Comparison of ENCODE assay signal across 17 cellular contexts in the genomic region with DNA sequence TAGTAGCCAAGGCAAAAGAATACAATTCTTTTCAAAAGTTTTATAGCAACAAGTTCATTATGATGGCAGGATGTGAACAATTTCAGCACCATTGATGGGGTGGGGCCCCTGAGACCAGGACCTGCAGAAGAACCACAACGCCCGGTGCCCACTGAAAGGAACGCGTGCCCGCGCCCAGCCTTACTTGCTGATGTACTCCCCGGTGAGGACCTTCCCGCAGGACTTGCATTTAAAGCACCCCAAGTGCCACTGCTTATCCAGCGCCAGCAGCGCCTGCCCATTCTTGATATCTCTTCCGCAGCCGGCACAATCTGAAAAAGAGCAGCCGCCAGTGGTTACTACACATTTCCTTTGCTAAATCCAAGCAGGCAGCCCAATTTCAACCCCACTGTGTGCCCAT.
DNase-seq lines count a peak whose midpoint lies in the region; ATAC-seq and TF ChIP-seq lines count a peak whose summit lies in the region.
"Had no signal": no experiment of that assay in that cellular context is flagged by ENCODE, and none has a peak within 500 bp of the region (broad histone marks: within the 10 kb centered on the region; RNA-seq: fewer than 3 reads in every experiment).

No MANE protein-coding gene starts in this region.

- peaks cover 44% of the 10 kb centered on the region for H3K4me1 ChIP-seq in BLaER1

- no peak for ATAC-seq in activated CD4-positive, alpha-beta T cell treated with anti-CD3 and anti-CD28 coated beads for 36 hours
- ATAC-seq in activated CD8-positive, alpha-beta T cell treated with anti-CD3 and anti-CD28 coated beads for 36 hours = no peak
- no peak for ATAC-seq in GM18505 (IDR thresholded peaks at IDR 0.05; ENCODE audit: unreplicated experiment)

- H3K9me3 ChIP-seq in BLaER1 = no peaks in the 10 kb centered on the region

- H3K36me3 ChIP-seq in BLaER1 = no peaks in the 10 kb centered on the region

- CTCF ChIA-PET in activated CD4-positive, alpha-beta T cell treated with anti-CD3 and anti-CD28 coated beads for 36 hours (lab: Charles Lee) = interaction anchor here (1.3 to 9.3 kb wide), 6 partner anchors 9 to 239 kb away, joined by 3 to 79 read pairs (median 6); no protein-coding TSS in a partner anchor
- CTCF ChIA-PET in activated CD8-positive, alpha-beta T cell treated with anti-CD3 and anti-CD28 coated beads for 36 hours (lab: Charles Lee) = interaction anchor here (0.7 to 21.0 kb wide), 12 partner anchors 27 to 274 kb away, joined by 3 to 252 read pairs (median 6); a partner anchor contains a TSS
- CTCF ChIA-PET in Calu3 (lab: Charles Lee) = interaction anchor here (0.6 to 1.2 kb wide), 2 partner anchors 244 to 304 kb away, joined by 3 read pairs; no protein-coding TSS in a partner anchor

- no peak overlapping the region for H3K4me3 ChIP-seq in BLaER1
- H3K4me3 ChIP-seq: skin epidermis had no signal

- no peak for TF ChIP-seq CTCF in activated CD8-positive, alpha-beta T cell treated with anti-CD3 and anti-CD28 coated beads for 36 hours (IDR thresholded peaks at IDR 0.05)
- no peak for TF ChIP-seq CTCF in Calu3 (IDR thresholded peaks at IDR 0.05; ENCODE audit: unreplicated experiment)

- POLR2A ChIA-PET in activated CD4-positive, alpha-beta T cell treated with anti-CD3 and anti-CD28 coated beads for 36 hours (lab: Charles Lee) = no interaction called here
- POLR2A ChIA-PET in activated CD8-positive, alpha-beta T cell treated with anti-CD3 and anti-CD28 coated beads for 36 hours (lab: Charles Lee) = interaction anchor here (0.6 to 11.1 kb wide), 2 partner anchors 27 to 231 kb away, joined by 3 to 251 read pairs; no protein-coding TSS in a partner anchor

- peaks cover 12% of the 10 kb centered on the region for H3K27me3 ChIP-seq in BLaER1

- no peak for TF ChIP-seq POLR2A in GM18505 (IDR thresholded peaks at IDR 0.05; ENCODE audit: borderline replicate concordance, extremely low read depth, insufficient read depth, insufficient read length)

- H4K20me1 ChIP-seq in BLaER1 = no peaks in the 10 kb centered on the region

- H3K27ac Mint-ChIP-seq in activated CD4-positive, alpha-beta T cell treated with anti-CD3 and anti-CD28 coated beads for 36 hours = peak overlapping the region; percentile 2
- H3K27ac Mint-ChIP-seq in activated CD8-positive, alpha-beta T cell treated with anti-CD3 and anti-CD28 coated beads for 36 hours = peak overlapping the region; percentile 25
- H3K27ac Mint-ChIP-seq in activated T-helper 2 cell treated with anti-CD3 and anti-CD28 coated beads, Interferon-gamma antibody, Interleukin-2, Interleukin-4, amounts not matched to agents 10 μg/mL and 5 μg/mL and 100 μg/mL, durations not matched to agents 14 hours and 24 hours and 36 hours = no peak overlapping the region
- no peak overlapping the region for H3K27ac Mint-ChIP-seq in Calu3 (ENCODE audit: unreplicated experiment)
- H3K27ac Mint-ChIP-seq: type B pancreatic cell had no signal

- H3K4me3 Mint-ChIP-seq in activated CD4-positive, alpha-beta T cell treated with anti-CD3 and anti-CD28 coated beads for 36 hours = peak overlapping the region; percentile 19
- H3K4me3 Mint-ChIP-seq in activated CD8-positive, alpha-beta T cell treated with anti-CD3 and anti-CD28 coated beads for 36 hours = peak overlapping the region; percentile 59
- H3K4me3 Mint-ChIP-seq in activated T-helper 2 cell treated with anti-CD3 and anti-CD28 coated beads, Interferon-gamma antibody, Interleukin-2, Interleukin-4, amounts not matched to agents 10 μg/mL and 5 μg/mL and 100 μg/mL, durations not matched to agents 14 hours and 24 hours and 36 hours (ENCODE audit: low read depth) = no peak overlapping the region
- no peak overlapping the region for H3K4me3 Mint-ChIP-seq in Calu3 (ENCODE audit: low read depth, unreplicated experiment)
- H3K4me3 Mint-ChIP-seq: type B pancreatic cell had no signal

- no TSS peak for BruUV-seq in Calu3 (replicated peaks; lab: Mats Ljungman, UMichigan)

- no peak overlapping the region for H3K9ac ChIP-seq in BLaER1
- H3K9ac ChIP-seq: parathyroid adenoma had no signal

- H3K4me1 Mint-ChIP-seq in activated CD4-positive, alpha-beta T cell treated with anti-CD3 and anti-CD28 coated beads for 36 hours = peaks cover 62% of the 10 kb centered on the region
- peaks cover 51% of the 10 kb centered on the region for H3K4me1 Mint-ChIP-seq in activated CD8-positive, alpha-beta T cell treated with anti-CD3 and anti-CD28 coated beads for 36 hours (ENCODE audit: low read depth)
- H3K4me1 Mint-ChIP-seq in activated T-helper 2 cell treated with anti-CD3 and anti-CD28 coated beads, Interferon-gamma antibody, Interleukin-2, Interleukin-4, amounts not matched to agents 10 μg/mL and 5 μg/mL and 100 μg/mL, durations not matched to agents 14 hours and 24 hours and 36 hours (ENCODE audit: low read depth) = peaks cover 46% of the 10 kb centered on the region
- H3K4me1 Mint-ChIP-seq in Calu3 (ENCODE audit: low read depth, unreplicated experiment) = peaks cover 38% of the 10 kb centered on the region

- H3K27me3 Mint-ChIP-seq in activated CD4-positive, alpha-beta T cell treated with anti-CD3 and anti-CD28 coated beads for 36 hours = no peaks in the 10 kb centered on the region
- no peaks in the 10 kb centered on the region for H3K27me3 Mint-ChIP-seq in activated CD8-positive, alpha-beta T cell treated with anti-CD3 and anti-CD28 coated beads for 36 hours
- H3K27me3 Mint-ChIP-seq in activated T-helper 2 cell treated with anti-CD3 and anti-CD28 coated beads, Interferon-gamma antibody, Interleukin-2, Interleukin-4, amounts not matched to agents 10 μg/mL and 5 μg/mL and 100 μg/mL, durations not matched to agents 14 hours and 24 hours and 36 hours (ENCODE audit: low read depth) = no peaks in the 10 kb centered on the region
- H3K27me3 Mint-ChIP-seq in Calu3 (ENCODE audit: unreplicated experiment) = no peaks in the 10 kb centered on the region
- H3K27me3 Mint-ChIP-seq: type B pancreatic cell had no signal

- intact Hi-C loops in activated CD4-positive, alpha-beta T cell treated with anti-CD3 and anti-CD28 coated beads for 36 hours (cut with DNase I, micrococcal nuclease) = no loop called here
- intact Hi-C loops in activated CD8-positive, alpha-beta T cell treated with anti-CD3 and anti-CD28 coated beads for 36 hours (cut with micrococcal nuclease) = loop anchor here (5.0 to 10.0 kb wide), 3 partner anchors 245 to 377 kb away; a partner anchor contains a TSS
- intact Hi-C loops in activated T-helper 2 cell treated with anti-CD3 and anti-CD28 coated beads, Interferon-gamma antibody, Interleukin-2, Interleukin-4, amounts not matched to agents 10 μg/mL and 5 μg/mL and 100 μg/mL, durations not matched to agents 14 hours and 24 hours and 36 hours (cut with micrococcal nuclease) = loop anchor here (10.0 kb wide), 2 partner anchors 373 to 587 kb away; a partner anchor contains a TSS
- intact Hi-C loops in Calu3 (cut with micrococcal nuclease; ENCODE audit: unreplicated experiment) = loop anchor here (5.0 kb wide), 1 partner anchor 40 kb away; no protein-coding TSS in a partner anchor

- peak overlapping the region; percentile 34 for H3K4me2 ChIP-seq in BLaER1

- DNase-seq in activated CD4-positive, alpha-beta T cell treated with anti-CD3 and anti-CD28 coated beads for 36 hours = peak; percentile 46
- no peak for DNase-seq in activated CD4-positive, alpha-beta T cell treated with anti-CD3 and anti-CD28 coated beads for 1 hour
- peak; percentile 51 for DNase-seq in activated CD8-positive, alpha-beta T cell treated with anti-CD3 and anti-CD28 coated beads for 36 hours
- DNase-seq in mucosa of gallbladder (ENCODE audit: low spot score) = peak; percentile 12
- no peak for DNase-seq in activated T-helper 2 cell treated with anti-CD3 and anti-CD28 coated beads, Interferon-gamma antibody, Interleukin-2, Interleukin-4, amounts not matched to agents 10 μg/mL and 5 μg/mL and 100 μg/mL, durations not matched to agents 14 hours and 24 hours and 36 hours (ENCODE audit: low spot score)
- no peak for DNase-seq in Calu3
- DNase-seq: 8988T, amygdala, IMR-90, left colon, NCI-H187 treated with DMSO at 0.1 percent for 48 hours, NCI-H446 had no signal

- no peaks in the 10 kb centered on the region for H3K9me3 Mint-ChIP-seq in activated CD4-positive, alpha-beta T cell treated with anti-CD3 and anti-CD28 coated beads for 36 hours (ENCODE audit: low read depth)
- no peaks in the 10 kb centered on the region for H3K9me3 Mint-ChIP-seq in activated CD8-positive, alpha-beta T cell treated with anti-CD3 and anti-CD28 coated beads for 36 hours
- H3K9me3 Mint-ChIP-seq in activated T-helper 2 cell treated with anti-CD3 and anti-CD28 coated beads, Interferon-gamma antibody, Interleukin-2, Interleukin-4, amounts not matched to agents 10 μg/mL and 5 μg/mL and 100 μg/mL, durations not matched to agents 14 hours and 24 hours and 36 hours = no peaks in the 10 kb centered on the region
- no peaks in the 10 kb centered on the region for H3K9me3 Mint-ChIP-seq in Calu3 (ENCODE audit: low read depth, unreplicated experiment)
- H3K9me3 Mint-ChIP-seq: type B pancreatic cell had no signal

- H3K27ac ChIP-seq in BLaER1 = no peak overlapping the region
- H3K27ac ChIP-seq: parathyroid adenoma had no signal

- no peaks in the 10 kb centered on the region for H3K36me3 Mint-ChIP-seq in activated CD4-positive, alpha-beta T cell treated with anti-CD3 and anti-CD28 coated beads for 36 hours (ENCODE audit: low read depth)
- H3K36me3 Mint-ChIP-seq in activated CD8-positive, alpha-beta T cell treated with anti-CD3 and anti-CD28 coated beads for 36 hours (ENCODE audit: low read depth) = no peaks in the 10 kb centered on the region
- no peaks in the 10 kb centered on the region for H3K36me3 Mint-ChIP-seq in activated T-helper 2 cell treated with anti-CD3 and anti-CD28 coated beads, Interferon-gamma antibody, Interleukin-2, Interleukin-4, amounts not matched to agents 10 μg/mL and 5 μg/mL and 100 μg/mL, durations not matched to agents 14 hours and 24 hours and 36 hours (ENCODE audit: low read depth)
- H3K36me3 Mint-ChIP-seq in Calu3 (ENCODE audit: insufficient read depth, unreplicated experiment) = peaks cover 5% of the 10 kb centered on the region
- H3K36me3 Mint-ChIP-seq: type B pancreatic cell had no signal

Comparison
In these comparisons a context has a peak if more than half of its experiments do, and no peak if none do; other contexts are left out.
1. DNase-seq: peak in activated CD4-positive, alpha-beta T cell treated with anti-CD3 and anti-CD28 coated beads for 36 hours (single experiment), activated CD8-positive, alpha-beta T cell treated with anti-CD3 and anti-CD28 coated beads for 36 hours (single experiment) and mucosa of gallbladder (single experiment); none in activated CD4-positive, alpha-beta T cell treated with anti-CD3 and anti-CD28 coated beads for 1 hour (single experiment), activated T-helper 2 cell treated with anti-CD3 and anti-CD28 coated beads, Interferon-gamma antibody, Interleukin-2, Interleukin-4, amounts not matched to agents 10 μg/mL and 5 μg/mL and 100 μg/mL, durations not matched to agents 14 hours and 24 hours and 36 hours (single experiment) and Calu3 (single experiment).
2. H3K27ac Mint-ChIP-seq: peak in activated CD4-positive, alpha-beta T cell treated with anti-CD3 and anti-CD28 coated beads for 36 hours (single experiment) and activated CD8-positive, alpha-beta T cell treated with anti-CD3 and anti-CD28 coated beads for 36 hours (single experiment); none in activated T-helper 2 cell treated with anti-CD3 and anti-CD28 coated beads, Interferon-gamma antibody, Interleukin-2, Interleukin-4, amounts not matched to agents 10 μg/mL and 5 μg/mL and 100 μg/mL, durations not matched to agents 14 hours and 24 hours and 36 hours (single experiment) and Calu3 (single experiment).
3. H3K4me3 Mint-ChIP-seq: peak in activated CD4-positive, alpha-beta T cell treated with anti-CD3 and anti-CD28 coated beads for 36 hours (single experiment) and activated CD8-positive, alpha-beta T cell treated with anti-CD3 and anti-CD28 coated beads for 36 hours (single experiment); none in activated T-helper 2 cell treated with anti-CD3 and anti-CD28 coated beads, Interferon-gamma antibody, Interleukin-2, Interleukin-4, amounts not matched to agents 10 μg/mL and 5 μg/mL and 100 μg/mL, durations not matched to agents 14 hours and 24 hours and 36 hours (single experiment) and Calu3 (single experiment).
4. intact Hi-C loops: an anchor here in activated CD8-positive, alpha-beta T cell treated with anti-CD3 and anti-CD28 coated beads for 36 hours (5.0 to 10.0 kb wide), activated T-helper 2 cell treated with anti-CD3 and anti-CD28 coated beads, Interferon-gamma antibody, Interleukin-2, Interleukin-4, amounts not matched to agents 10 μg/mL and 5 μg/mL and 100 μg/mL, durations not matched to agents 14 hours and 24 hours and 36 hours (10.0 kb wide) and Calu3 (5.0 kb wide); none called in activated CD4-positive, alpha-beta T cell treated with anti-CD3 and anti-CD28 coated beads for 36 hours.